Comparison of ENCODE assay signal across 18 cellular contexts in the genomic region with DNA sequence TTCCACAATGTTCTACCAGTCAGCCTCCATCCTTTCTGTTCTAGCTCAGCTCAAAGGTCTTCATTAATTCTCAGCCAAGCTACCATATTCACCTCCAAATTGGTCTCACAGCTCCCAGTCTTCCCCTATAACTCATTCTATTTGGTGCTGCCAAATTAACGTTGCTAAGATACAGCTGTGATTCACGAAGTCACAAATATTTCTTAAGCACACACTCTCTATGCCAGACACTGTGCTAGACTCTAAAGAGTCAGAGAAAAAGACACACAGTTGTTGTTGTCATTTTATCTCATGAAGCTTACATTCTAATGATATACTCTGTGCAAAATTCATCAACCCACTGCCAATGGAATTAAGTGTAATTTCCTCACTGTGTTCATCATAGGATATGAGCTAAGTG.
DNase-seq lines count a peak whose midpoint lies in the region; ATAC-seq and TF ChIP-seq lines count a peak whose summit lies in the region.
"Had no signal": no experiment of that assay in that cellular context is flagged by ENCODE, and none has a peak within 500 bp of the region (broad histone marks: within the 10 kb centered on the region; RNA-seq: fewer than 3 reads in every experiment).

No MANE protein-coding gene starts in this region.

- in situ Hi-C loops in brain microvascular endothelial cell (cut with HindIII; ENCODE audit: low pct_ligation_motif_present, low sequenced_read_pairs), result no loop called here

- no peak for TF ChIP-seq CTCF in brain microvascular endothelial cell (IDR thresholded peaks at IDR 0.05; ENCODE audit: low read depth, low read length, missing control alignments)

- no peak overlapping the region for H3K4me3 ChIP-seq in brain microvascular endothelial cell (ENCODE audit: low read depth, low read length)
- H3K4me3 ChIP-seq: ascending aorta, BLaER1, neural progenitor cell, Peyer's patch had no signal

- ATAC-seq in HG02938 (IDR thresholded peaks at IDR 0.05; ENCODE audit: unreplicated experiment), result no peak
- ATAC-seq: activated CD8-positive, alpha-beta memory T cell treated with anti-CD3 and anti-CD28 coated beads, Interleukin-2, amount 10 ng/mL, durations not matched to agents 7 days and 5 days; T-cell had no signal

- DNase-seq in Ammon's horn (ENCODE audit: low spot score) (peak; percentile 35), LHCN-M2 (ENCODE audit: low read depth) (peak; percentile 86), brain microvascular endothelial cell (peak; percentile 29), kidney glomerular epithelial cell (lab: John Stamatoyannopoulos, UW) (peak; percentile 30), NCI-H2029 (lab: John Stamatoyannopoulos, UW) (no peak), ureter (ENCODE audit: low spot score) (no peak), NCI-H1105 (lab: John Stamatoyannopoulos, UW) (no peak)
- DNase-seq: activated CD8-positive, alpha-beta memory T cell treated with anti-CD3 and anti-CD28 coated beads, Interleukin-2, amount 10 ng/mL, durations not matched to agents 7 days and 5 days; activated effector memory CD4-positive, alpha-beta T cell treated with anti-CD3 and anti-CD28 coated beads, Interleukin-2, amount 50 U/mL, for 16 hours; mesendoderm; NCI-H2081; NCI-H524 treated with DMSO at 0.1 percent for 48 hours; Peyer's patch; T-cell had no signal

- H3K27me3 ChIP-seq in brain microvascular endothelial cell (replicated peaks), result no peaks in the 10 kb centered on the region
- H3K27me3 ChIP-seq: ascending aorta, BLaER1, neural progenitor cell, Peyer's patch had no signal

- no peak overlapping the region for H3K27ac ChIP-seq in brain microvascular endothelial cell
- H3K27ac ChIP-seq: ascending aorta, BLaER1, neural progenitor cell, Peyer's patch had no signal

- no peaks in the 10 kb centered on the region for H3K36me3 ChIP-seq in brain microvascular endothelial cell (replicated peaks)
- H3K36me3 ChIP-seq: ascending aorta, BLaER1, neural progenitor cell, Peyer's patch had no signal

Comparison
In these comparisons a context has a peak if more than half of its experiments do, and no peak if none do; other contexts are left out.
1. DNase-seq: peak in Ammon's horn (single experiment), LHCN-M2 (single experiment), brain microvascular endothelial cell (single experiment) and kidney glomerular epithelial cell (single experiment); none in NCI-H2029 (single experiment), ureter (single experiment) and NCI-H1105 (single experiment).